11 cellular contexts compared by ENCODE assay signal in the genomic region with DNA sequence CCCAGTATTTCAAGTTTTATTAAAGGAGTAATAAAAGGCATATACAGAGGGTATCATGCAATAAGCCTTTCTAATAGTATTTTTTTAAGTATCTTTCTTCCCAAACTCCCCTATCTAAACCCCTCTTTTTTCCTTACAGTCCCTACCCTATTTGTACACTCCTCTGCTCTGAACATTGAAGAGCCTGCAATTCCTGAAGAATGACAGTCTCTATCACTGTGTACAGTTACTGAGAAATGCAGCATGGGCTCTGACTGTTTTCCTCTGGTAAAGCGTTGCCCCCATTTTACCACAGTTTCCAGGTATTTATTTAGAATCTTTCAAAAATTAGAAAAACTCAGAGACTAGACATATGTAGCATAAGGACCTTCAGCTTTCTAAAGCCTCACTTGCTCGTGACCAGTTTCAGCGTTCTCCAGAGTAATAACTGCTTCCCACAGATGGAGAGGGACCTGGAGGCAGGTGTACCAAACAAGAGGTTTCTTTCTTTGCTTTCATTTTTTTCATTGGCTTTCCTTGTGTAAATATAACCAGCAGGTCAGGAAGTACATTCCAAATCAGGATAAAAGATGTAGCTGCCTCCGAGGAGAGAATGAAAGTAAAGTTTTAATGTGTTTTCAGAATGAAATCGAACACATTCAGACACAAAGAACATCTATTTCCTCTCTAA.
A peak's percentile ranks its signal among the peaks of the same experiment; 100 is the strongest.
DNase-seq lines count a peak whose midpoint lies in the region; ATAC-seq and TF ChIP-seq lines count a peak whose summit lies in the region.
"Had no signal": no experiment of that assay in that cellular context is flagged by ENCODE, and none has a peak within 500 bp of the region (broad histone marks: within the 10 kb centered on the region; RNA-seq: fewer than 3 reads in every experiment).

No MANE protein-coding gene starts in this region.

- no peak for ATAC-seq in HG02852 (IDR thresholded peaks at IDR 0.05; ENCODE audit: unreplicated experiment)
- no peak for ATAC-seq in HG03196 (IDR thresholded peaks at IDR 0.05; ENCODE audit: unreplicated experiment)
- no peak for ATAC-seq in stimulated activated naive B cell treated with anti-CD40 and anti-IgM and Interleukin-4, amounts not matched to agents 10 μg/mL and 1 μg/mL and 100 μg/mL, for 72 hours (replicated peaks)
- ATAC-seq: K562 had no signal

- H3K4me1 Mint-ChIP-seq in activated naive CD8-positive, alpha-beta T cell treated with anti-CD3 and anti-CD28 coated beads for 36 hours, result peaks cover 8% of the 10 kb centered on the region
- no peaks in the 10 kb centered on the region for H3K4me1 Mint-ChIP-seq in stimulated activated naive B cell treated with anti-CD40 and anti-IgM and Interleukin-4, amounts not matched to agents 10 μg/mL and 1 μg/mL and 100 μg/mL, for 72 hours
- H3K4me1 Mint-ChIP-seq: activated B cell treated with CpG ODN at 0.5 μM for 24 hours had no signal

- no peaks in the 10 kb centered on the region for H3K27me3 Mint-ChIP-seq in activated naive CD8-positive, alpha-beta T cell treated with anti-CD3 and anti-CD28 coated beads for 36 hours
- H3K27me3 Mint-ChIP-seq in stimulated activated naive B cell treated with anti-CD40 and anti-IgM and Interleukin-4, amounts not matched to agents 10 μg/mL and 1 μg/mL and 100 μg/mL, for 72 hours, result peaks cover 9 to 13% of the 10 kb centered on the region in 2 donors

- H3K9me3 Mint-ChIP-seq in activated naive CD8-positive, alpha-beta T cell treated with anti-CD3 and anti-CD28 coated beads for 36 hours, result peaks cover 11% of the 10 kb centered on the region
- H3K9me3 Mint-ChIP-seq in stimulated activated naive B cell treated with anti-CD40 and anti-IgM and Interleukin-4, amounts not matched to agents 10 μg/mL and 1 μg/mL and 100 μg/mL, for 72 hours, result peaks cover 9 to 10% of the 10 kb centered on the region in 2 donors

- no peak for TF ChIP-seq CTCF in GM12865 (IDR thresholded peaks at IDR 0.05; ENCODE audit: insufficient read depth, low read depth, low read length, missing control alignments)

- H3K4me3 ChIP-seq in GM12865 (ENCODE audit: low read depth, low read length), result peak overlapping the region; percentile 4
- H3K4me3 ChIP-seq: K562 had no signal

- peak overlapping the region; percentile 51 for H3K4me3 Mint-ChIP-seq in activated naive CD8-positive, alpha-beta T cell treated with anti-CD3 and anti-CD28 coated beads for 36 hours
- H3K4me3 Mint-ChIP-seq in stimulated activated naive B cell treated with anti-CD40 and anti-IgM and Interleukin-4, amounts not matched to agents 10 μg/mL and 1 μg/mL and 100 μg/mL, for 72 hours, result no peak overlapping the region
- H3K4me3 Mint-ChIP-seq: activated B cell treated with CpG ODN at 0.5 μM for 24 hours had no signal

- no peak for DNase-seq in GM12865 (ENCODE audit: low read depth)
- peak; percentile 13 for DNase-seq in NCI-H2107 (lab: John Stamatoyannopoulos, UW)
- no peak for DNase-seq in activated naive CD8-positive, alpha-beta T cell treated with anti-CD3 and anti-CD28 coated beads for 36 hours
- DNase-seq in renal cortical epithelial cell (ENCODE audit: low read depth), result peak; percentile 23
- no peak for DNase-seq in stimulated activated naive B cell treated with anti-CD40 and anti-IgM and Interleukin-4, amounts not matched to agents 10 μg/mL and 1 μg/mL and 100 μg/mL, for 72 hours
- DNase-seq: activated B cell treated with CpG ODN at 0.5 μM for 24 hours, DND-41, Peyer's patch had no signal

- no peak overlapping the region for H3K27ac Mint-ChIP-seq in activated naive CD8-positive, alpha-beta T cell treated with anti-CD3 and anti-CD28 coated beads for 36 hours
- H3K27ac Mint-ChIP-seq in stimulated activated naive B cell treated with anti-CD40 and anti-IgM and Interleukin-4, amounts not matched to agents 10 μg/mL and 1 μg/mL and 100 μg/mL, for 72 hours, result no peak overlapping the region
- H3K27ac Mint-ChIP-seq: activated B cell treated with CpG ODN at 0.5 μM for 24 hours had no signal

- H3K36me3 Mint-ChIP-seq in activated naive CD8-positive, alpha-beta T cell treated with anti-CD3 and anti-CD28 coated beads for 36 hours, result peaks cover 2% of the 10 kb centered on the region
- H3K36me3 Mint-ChIP-seq in stimulated activated naive B cell treated with anti-CD40 and anti-IgM and Interleukin-4, amounts not matched to agents 10 μg/mL and 1 μg/mL and 100 μg/mL, for 72 hours, result peaks cover 4 to 5% of the 10 kb centered on the region in 2 donors

Comparison
In these comparisons a context has a peak if more than half of its experiments do, and no peak if none do; other contexts are left out.
1. DNase-seq: peak in NCI-H2107 (single experiment) and renal cortical epithelial cell (single experiment); none in GM12865 (single experiment), activated naive CD8-positive, alpha-beta T cell treated with anti-CD3 and anti-CD28 coated beads for 36 hours (single experiment) and stimulated activated naive B cell treated with anti-CD40 and anti-IgM and Interleukin-4, amounts not matched to agents 10 μg/mL and 1 μg/mL and 100 μg/mL, for 72 hours (single experiment).